In genomic region chr12:99498756-99499155, GRCh38 we compare ENCODE assay signal across 16 cellular contexts.
DNase-seq lines count a peak whose midpoint lies in the region; ATAC-seq, FAIRE-seq and TF ChIP-seq lines count a peak whose summit lies in the region.
"Had no signal": no experiment of that assay in that cellular context is flagged by ENCODE, and none has a peak within 500 bp of the region (broad histone marks: within the 10 kb centered on the region; RNA-seq: fewer than 3 reads in every experiment).

No MANE protein-coding gene starts in this region.

- peak; percentile 93 for DNase-seq in ELR (ENCODE audit: low read depth)
- peak; percentile 59 for DNase-seq in RCC 7860 (ENCODE audit: low spot score)
- DNase-seq in epithelial cell of proximal tubule (ENCODE audit: low read depth) = peak; percentile 60
- DNase-seq in non-pigmented ciliary epithelial cell (ENCODE audit: low read depth) = peak; percentile 37
- no peak for DNase-seq in NCI-H128 (lab: John Stamatoyannopoulos, UW; ENCODE audit: unreplicated experiment)
- DNase-seq: CD8-positive, alpha-beta memory T cell; glutamatergic neuron; left ventricle myocardium superior; NCI-H1930; stomach; WERI-Rb-1 had no signal

- TF ChIP-seq POLR2A in GM18505 (IDR thresholded peaks at IDR 0.05; ENCODE audit: borderline replicate concordance, extremely low read depth, insufficient read depth, insufficient read length) = no peak

- FAIRE-seq in RCC 7860 (lab: Jason Lieb, UNC) = peak; percentile 81
- FAIRE-seq: colon had no signal

- ATAC-seq in GM18505 (IDR thresholded peaks at IDR 0.05; ENCODE audit: unreplicated experiment) = no peak
- ATAC-seq in HG02885 (IDR thresholded peaks at IDR 0.05; ENCODE audit: poor library complexity, unreplicated experiment) = no peak
- no peak for ATAC-seq in GM18520 (IDR thresholded peaks at IDR 0.05; ENCODE audit: unreplicated experiment)
- ATAC-seq: left ventricle myocardium superior had no signal

- TF ChIP-seq CTCF in epithelial cell of proximal tubule (conservative IDR thresholded peaks at IDR 0.05; ENCODE audit: low read depth, low read length) = no peak

- no peak overlapping the region for H3K4me3 ChIP-seq in epithelial cell of proximal tubule (ENCODE audit: low read depth, low read length)
- H3K4me3 ChIP-seq: SJSA1, stomach had no signal
